2 cellular contexts compared by ENCODE assay signal in the genomic region with DNA sequence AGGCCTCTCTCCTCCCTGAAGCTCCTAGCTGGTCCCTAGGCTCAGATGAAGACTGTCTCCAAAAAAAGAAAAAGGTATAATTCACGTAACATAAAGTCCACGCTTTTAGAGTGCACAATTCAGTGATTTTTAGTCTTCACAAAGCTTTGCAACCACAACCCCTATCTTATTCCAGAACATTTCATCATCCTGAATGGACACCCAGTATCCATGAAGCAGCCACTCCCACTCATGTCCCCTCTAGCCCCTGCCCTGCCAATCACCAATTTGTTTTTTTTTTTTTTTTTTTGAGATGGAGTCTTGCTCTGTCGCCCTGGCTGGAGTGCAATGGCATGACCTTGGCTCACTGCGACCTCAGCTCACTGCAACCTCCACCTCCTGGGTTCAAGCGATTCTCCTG.
TF ChIP-seq lines count a peak whose summit lies in the region.

No MANE protein-coding gene starts in this region.

TF ChIP-seq in HepG2, 621 proteins besides CTCF, POLR2A, EP300 and RAD21:
- TF ChIP-seq SETDB1 (CRISPR knock-in tag; IDR thresholded peaks at IDR 0.05; ENCODE audit: borderline replicate concordance) (no peak), ZNF121 (CRISPR knock-in tag; IDR thresholded peaks at IDR 0.05) (peak; percentile 33; the same call in 1 of the 2 replicates)
TF ChIP-seq in HepG2: peak in this region for 1.

TF ChIP-seq in WTC11, 78 proteins besides CTCF, POLR2A, EP300 and RAD21:
- TF ChIP-seq CREB1 (CRISPR knock-in tag; IDR thresholded peaks at IDR 0.05) (no peak), PRRX2 (CRISPR knock-in tag; IDR thresholded peaks at IDR 0.05) (no peak), TEAD4 (CRISPR knock-in tag; IDR thresholded peaks at IDR 0.05) (no peak), ZNF317 (CRISPR knock-in tag; IDR thresholded peaks at IDR 0.05; ENCODE audit: borderline replicate concordance, low read depth) (no peak), SMAD4 (CRISPR knock-in tag; IDR thresholded peaks at IDR 0.05) (no peak), MXD4 (CRISPR knock-in tag; IDR thresholded peaks at IDR 0.05; ENCODE audit: borderline replicate concordance) (no peak), ZNF232 (CRISPR knock-in tag; IDR thresholded peaks at IDR 0.05) (no peak), NFE2L1 (CRISPR knock-in tag; IDR thresholded peaks at IDR 0.05) (no peak), GTF2I (CRISPR knock-in tag; conservative IDR thresholded peaks at IDR 0.05) (no peak), ESRRA (CRISPR knock-in tag; IDR thresholded peaks at IDR 0.05; ENCODE audit: borderline replicate concordance) (no peak), ZNF138 (CRISPR knock-in tag; conservative IDR thresholded peaks at IDR 0.05) (no peak), NR2C2 (CRISPR knock-in tag; IDR thresholded peaks at IDR 0.05) (no peak)
- TF ChIP-seq, protein P1, sequence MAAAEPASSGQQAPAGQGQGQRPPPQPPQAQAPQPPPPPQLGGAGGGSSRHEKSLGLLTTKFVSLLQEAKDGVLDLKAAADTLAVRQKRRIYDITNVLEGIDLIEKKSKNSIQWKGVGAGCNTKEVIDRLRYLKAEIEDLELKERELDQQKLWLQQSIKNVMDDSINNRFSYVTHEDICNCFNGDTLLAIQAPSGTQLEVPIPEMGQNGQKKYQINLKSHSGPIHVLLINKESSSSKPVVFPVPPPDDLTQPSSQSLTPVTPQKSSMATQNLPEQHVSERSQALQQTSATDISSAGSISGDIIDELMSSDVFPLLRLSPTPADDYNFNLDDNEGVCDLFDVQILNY (CRISPR knock-in tag; IDR thresholded peaks at IDR 0.05), result no peak
- TF ChIP-seq, protein P2, sequence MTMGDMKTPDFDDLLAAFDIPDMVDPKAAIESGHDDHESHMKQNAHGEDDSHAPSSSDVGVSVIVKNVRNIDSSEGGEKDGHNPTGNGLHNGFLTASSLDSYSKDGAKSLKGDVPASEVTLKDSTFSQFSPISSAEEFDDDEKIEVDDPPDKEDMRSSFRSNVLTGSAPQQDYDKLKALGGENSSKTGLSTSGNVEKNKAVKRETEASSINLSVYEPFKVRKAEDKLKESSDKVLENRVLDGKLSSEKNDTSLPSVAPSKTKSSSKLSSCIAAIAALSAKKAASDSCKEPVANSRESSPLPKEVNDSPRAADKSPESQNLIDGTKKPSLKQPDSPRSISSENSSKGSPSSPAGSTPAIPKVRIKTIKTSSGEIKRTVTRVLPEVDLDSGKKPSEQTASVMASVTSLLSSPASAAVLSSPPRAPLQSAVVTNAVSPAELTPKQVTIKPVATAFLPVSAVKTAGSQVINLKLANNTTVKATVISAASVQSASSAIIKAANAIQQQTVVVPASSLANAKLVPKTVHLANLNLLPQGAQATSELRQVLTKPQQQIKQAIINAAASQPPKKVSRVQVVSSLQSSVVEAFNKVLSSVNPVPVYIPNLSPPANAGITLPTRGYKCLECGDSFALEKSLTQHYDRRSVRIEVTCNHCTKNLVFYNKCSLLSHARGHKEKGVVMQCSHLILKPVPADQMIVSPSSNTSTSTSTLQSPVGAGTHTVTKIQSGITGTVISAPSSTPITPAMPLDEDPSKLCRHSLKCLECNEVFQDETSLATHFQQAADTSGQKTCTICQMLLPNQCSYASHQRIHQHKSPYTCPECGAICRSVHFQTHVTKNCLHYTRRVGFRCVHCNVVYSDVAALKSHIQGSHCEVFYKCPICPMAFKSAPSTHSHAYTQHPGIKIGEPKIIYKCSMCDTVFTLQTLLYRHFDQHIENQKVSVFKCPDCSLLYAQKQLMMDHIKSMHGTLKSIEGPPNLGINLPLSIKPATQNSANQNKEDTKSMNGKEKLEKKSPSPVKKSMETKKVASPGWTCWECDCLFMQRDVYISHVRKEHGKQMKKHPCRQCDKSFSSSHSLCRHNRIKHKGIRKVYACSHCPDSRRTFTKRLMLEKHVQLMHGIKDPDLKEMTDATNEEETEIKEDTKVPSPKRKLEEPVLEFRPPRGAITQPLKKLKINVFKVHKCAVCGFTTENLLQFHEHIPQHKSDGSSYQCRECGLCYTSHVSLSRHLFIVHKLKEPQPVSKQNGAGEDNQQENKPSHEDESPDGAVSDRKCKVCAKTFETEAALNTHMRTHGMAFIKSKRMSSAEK (CRISPR knock-in tag; IDR thresholded peaks at IDR 0.05; ENCODE audit: borderline replicate concordance), result no peak
- TF ChIP-seq, protein P3, sequence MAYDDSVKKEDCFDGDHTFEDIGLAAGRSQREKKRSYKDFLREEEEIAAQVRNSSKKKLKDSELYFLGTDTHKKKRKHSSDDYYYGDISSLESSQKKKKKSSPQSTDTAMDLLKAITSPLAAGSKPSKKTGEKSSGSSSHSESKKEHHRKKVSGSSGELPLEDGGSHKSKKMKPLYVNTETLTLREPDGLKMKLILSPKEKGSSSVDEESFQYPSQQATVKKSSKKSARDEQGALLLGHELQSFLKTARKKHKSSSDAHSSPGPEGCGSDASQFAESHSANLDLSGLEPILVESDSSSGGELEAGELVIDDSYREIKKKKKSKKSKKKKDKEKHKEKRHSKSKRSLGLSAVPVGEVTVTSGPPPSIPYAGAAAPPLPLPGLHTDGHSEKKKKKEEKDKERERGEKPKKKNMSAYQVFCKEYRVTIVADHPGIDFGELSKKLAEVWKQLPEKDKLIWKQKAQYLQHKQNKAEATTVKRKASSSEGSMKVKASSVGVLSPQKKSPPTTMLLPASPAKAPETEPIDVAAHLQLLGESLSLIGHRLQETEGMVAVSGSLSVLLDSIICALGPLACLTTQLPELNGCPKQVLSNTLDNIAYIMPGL (CRISPR knock-in tag; IDR thresholded peaks at IDR 0.05), result no peak
- TF ChIP-seq, protein P4, sequence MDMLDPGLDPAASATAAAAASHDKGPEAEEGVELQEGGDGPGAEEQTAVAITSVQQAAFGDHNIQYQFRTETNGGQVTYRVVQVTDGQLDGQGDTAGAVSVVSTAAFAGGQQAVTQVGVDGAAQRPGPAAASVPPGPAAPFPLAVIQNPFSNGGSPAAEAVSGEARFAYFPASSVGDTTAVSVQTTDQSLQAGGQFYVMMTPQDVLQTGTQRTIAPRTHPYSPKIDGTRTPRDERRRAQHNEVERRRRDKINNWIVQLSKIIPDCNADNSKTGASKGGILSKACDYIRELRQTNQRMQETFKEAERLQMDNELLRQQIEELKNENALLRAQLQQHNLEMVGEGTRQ (CRISPR knock-in tag; IDR thresholded peaks at IDR 0.05), result no peak
- TF ChIP-seq, protein P5, sequence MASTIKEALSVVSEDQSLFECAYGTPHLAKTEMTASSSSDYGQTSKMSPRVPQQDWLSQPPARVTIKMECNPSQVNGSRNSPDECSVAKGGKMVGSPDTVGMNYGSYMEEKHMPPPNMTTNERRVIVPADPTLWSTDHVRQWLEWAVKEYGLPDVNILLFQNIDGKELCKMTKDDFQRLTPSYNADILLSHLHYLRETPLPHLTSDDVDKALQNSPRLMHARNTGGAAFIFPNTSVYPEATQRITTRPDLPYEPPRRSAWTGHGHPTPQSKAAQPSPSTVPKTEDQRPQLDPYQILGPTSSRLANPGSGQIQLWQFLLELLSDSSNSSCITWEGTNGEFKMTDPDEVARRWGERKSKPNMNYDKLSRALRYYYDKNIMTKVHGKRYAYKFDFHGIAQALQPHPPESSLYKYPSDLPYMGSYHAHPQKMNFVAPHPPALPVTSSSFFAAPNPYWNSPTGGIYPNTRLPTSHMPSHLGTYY (CRISPR knock-in tag; IDR thresholded peaks at IDR 0.05), result no peak
